In genomic region chr6:166949533-166950442, GRCh38 we compare ENCODE assay signal across 9 cellular contexts. TPM values are rescaled to one million over a fixed set of nuclear protein-coding genes. Genes with fewer than 3 reads are reported as not detected.
A peak's percentile ranks its signal among the peaks of the same experiment; 100 is the strongest.
DNase-seq lines count a peak whose midpoint lies in the region; ATAC-seq, FAIRE-seq and TF ChIP-seq lines count a peak whose summit lies in the region.
"Had no signal": no experiment of that assay in that cellular context is flagged by ENCODE, and none has a peak within 500 bp of the region (broad histone marks: within the 10 kb centered on the region; RNA-seq: fewer than 3 reads in every experiment).

No MANE protein-coding gene starts in this region.

- peak overlapping the region; percentile 47 for H3K4me2 ChIP-seq in SU-DHL-6 (ENCODE audit: low read depth, low read length, poor library complexity, severe bottlenecking)

- H3K27ac ChIP-seq in SU-DHL-6 (ENCODE audit: low read depth, low read length) = no peak overlapping the region
- no peak overlapping the region for H3K27ac ChIP-seq in thyroid gland

- no peak for TF ChIP-seq POLR2A in thyroid gland (IDR thresholded peaks at IDR 0.05)

- no peaks in the 10 kb centered on the region for H3K36me3 ChIP-seq in SU-DHL-6 (ENCODE audit: low read length)
- peaks cover 0 to 4% of the 10 kb centered on the region in 2 donors for H3K36me3 ChIP-seq in thyroid gland

- H3K9ac ChIP-seq in SU-DHL-6 (ENCODE audit: low read length) = no peak overlapping the region

- no peaks in the 10 kb centered on the region for H3K9me2 ChIP-seq in SU-DHL-6 (replicated peaks; ENCODE audit: insufficient read depth, low read length)

- H3K27ac Mint-ChIP-seq in CD14-positive monocyte = peak overlapping the region; percentile 88 to 95 (median 91)

- WGBS in thyroid gland, 2 donors = 81 to 87% methylated on average over 9 of the region's 9 CpGs

- intact Hi-C loops in CD14-positive monocyte (cut with micrococcal nuclease) = loop anchor here in 1 of 2 donors (10.0 kb wide), 1 partner anchor 325 kb away; the partner anchor contains the start of gene RPS6KA2
- intact Hi-C loops in thyroid gland (cut with DNase I) = loop anchor here (5.0 kb wide), 3 partner anchors 38 to 167 kb away; partner anchors contain the start of gene CEP43

- H3K4me1 Mint-ChIP-seq in CD14-positive monocyte = peaks cover 50% of the 10 kb centered on the region

- H4K20me1 ChIP-seq in SU-DHL-6 (ENCODE audit: low read depth, low read length) = no peaks in the 10 kb centered on the region

- no peak for FAIRE-seq in frontal cortex (lab: Jason Lieb, UNC)
- FAIRE-seq: G401.6 had no signal

- H3K4me3 ChIP-seq in SU-DHL-6 (ENCODE audit: insufficient read depth, low read length, poor library complexity, severe bottlenecking) (peak overlapping the region; percentile 23), thyroid gland (replicated peaks in 1 of 3) (no peak overlapping the region)

- H3K27me3 ChIP-seq in SU-DHL-6 (ENCODE audit: low read length) = no peaks in the 10 kb centered on the region
- H3K27me3 ChIP-seq in thyroid gland = no peaks in the 10 kb centered on the region

- H3K9me3 Mint-ChIP-seq in CD14-positive monocyte = peaks cover 0 to 5% (median 0%) of the 10 kb centered on the region in 7 donors

- H3K4me1 ChIP-seq in thyroid gland = peaks cover 0 to 10% of the 10 kb centered on the region in 2 donors

- H3K27me3 Mint-ChIP-seq in CD14-positive monocyte (ENCODE audit: low read depth in 3 of 3) = no peaks in the 10 kb centered on the region

- peak; percentile 2 for ATAC-seq in GM19467 (IDR thresholded peaks at IDR 0.05; ENCODE audit: unreplicated experiment)

- H3K79me2 ChIP-seq in SU-DHL-6 (ENCODE audit: insufficient read depth, low read length) = no peaks in the 10 kb centered on the region

- H2AFZ ChIP-seq in SU-DHL-6 (ENCODE audit: low read depth, low read length, severe bottlenecking) = peak overlapping the region; percentile 9

- TF ChIP-seq CTCF in CD14-positive monocyte (IDR thresholded peaks at IDR 0.05) = no peak
- no peak for TF ChIP-seq CTCF in SU-DHL-6 (IDR thresholded peaks at IDR 0.05; ENCODE audit: insufficient read depth, low read length, poor library complexity, severe bottlenecking)
- no peak for TF ChIP-seq CTCF in thyroid gland (IDR thresholded peaks at IDR 0.05)

- H3K4me3 Mint-ChIP-seq in CD14-positive monocyte = peak overlapping the region; percentile 6 to 83

- no peak for DNase-seq in CD14-positive monocyte (ENCODE audit: low spot score)
- peak; percentile 65 for DNase-seq in islet precursor cell
- no peak for DNase-seq in thyroid gland
- DNase-seq in frontal cortex (ENCODE audit: low spot score in 2 of 2) = no peak
- no peak for DNase-seq in DMS114 treated with DMSO at 0.1 percent for 48 hours (lab: John Stamatoyannopoulos, UW; ENCODE audit: unreplicated experiment)
- DNase-seq in NCI-H2107 (lab: John Stamatoyannopoulos, UW) = no peak

- H3K9me3 ChIP-seq in SU-DHL-6 (ENCODE audit: insufficient read depth, low read length) = no peaks in the 10 kb centered on the region
- H3K9me3 ChIP-seq in thyroid gland = no peaks in the 10 kb centered on the region

- 0 out of 2 replicates have a peak, but pooled peaks cover 6% of the 10 kb centered on the region for H3F3A ChIP-seq in SU-DHL-6 (ENCODE audit: insufficient read depth)

- H3K36me3 Mint-ChIP-seq in CD14-positive monocyte = peaks cover 77 to 94% of the 10 kb centered on the region in 2 donors

RNA-seq across cellular contexts. Expression of gene RNASET2, which starts 6.6 kb away (rescaled TPM):
- 100 to 1,000 TPM; 493 to 562 TPM for polyA plus RNA-seq in CD14-positive monocyte
- total RNA-seq in thyroid gland (100 to 1,000 TPM in 2 of 4 donors, 10 to 100 TPM in 2; 51.6 to 138 (median 109) TPM), frontal cortex (16.7 TPM)

RNA-seq across cellular contexts. Expression of gene CEP43, which starts 49.4 kb away (rescaled TPM):
- 1 to 10 TPM; 3.8 to 7.1 TPM for polyA plus RNA-seq in CD14-positive monocyte
- total RNA-seq in thyroid gland (10 to 100 TPM; 30.0 to 39.9 (median 33.8) TPM), frontal cortex (75.8 TPM)
